ENCODE assay signal across 20 cellular contexts in genomic region chr1:168801032-168801745, GRCh38.
DNase-seq lines count a peak whose midpoint lies in the region; ATAC-seq and TF ChIP-seq lines count a peak whose summit lies in the region.
"Had no signal": no experiment of that assay in that cellular context is flagged by ENCODE, and none has a peak within 500 bp of the region (broad histone marks: within the 10 kb centered on the region; RNA-seq: fewer than 3 reads in every experiment).

No MANE protein-coding gene starts in this region.

- H3K36me3 Mint-ChIP-seq in Caco-2 (ENCODE audit: insufficient read depth, unreplicated experiment) = no peaks in the 10 kb centered on the region

- peaks cover 65% of the 10 kb centered on the region for H3K4me1 ChIP-seq in Caco-2
- no peaks in the 10 kb centered on the region for H3K4me1 ChIP-seq in mucosa of descending colon (ENCODE audit: low read depth)
- H3K4me1 ChIP-seq: uterus had no signal

- H3K27ac Mint-ChIP-seq in Caco-2 (ENCODE audit: unreplicated experiment) = peak overlapping the region; percentile 46
- H3K27ac Mint-ChIP-seq: activated CD4-positive, alpha-beta T cell treated with anti-CD3 and anti-CD28 coated beads, Interleukin-2, amount 10 ng/mL, durations not matched to agents 24 days and 14 days; activated naive CD4-positive, alpha-beta T cell treated with anti-CD3 and anti-CD28 coated beads for 36 hours had no signal

- TF ChIP-seq CTCF in Caco-2 (IDR thresholded peaks at IDR 0.05; ENCODE audit: insufficient read depth in 1 of 2, low read depth in 1 of 2, low read length in 1 of 2, severe bottlenecking in 1 of 2, unreplicated experiment in 1 of 2) (no peak), WERI-Rb-1 (IDR thresholded peaks at IDR 0.05; ENCODE audit: low read depth, low read length) (no peak), mucosa of descending colon (IDR thresholded peaks at IDR 0.05) (no peak)

- H3K9me3 ChIP-seq in Caco-2 (no peaks in the 10 kb centered on the region; the same call in 1 of the 2 replicates), WERI-Rb-1 (ENCODE audit: severe bottlenecking) (no peaks in the 10 kb centered on the region), mucosa of descending colon (no peaks in the 10 kb centered on the region)
- H3K9me3 ChIP-seq: uterus had no signal

- peak; percentile 19 for ATAC-seq in mucosa of descending colon
- ATAC-seq: left colon had no signal

- intact Hi-C loops in Caco-2 (cut with micrococcal nuclease; ENCODE audit: unreplicated experiment) (loop anchor here (1.0 to 5.0 kb wide), 8 partner anchors 8 to 546 kb away; no protein-coding TSS in a partner anchor), mucosa of descending colon (cut with DNase I, micrococcal nuclease) (no loop called here)

- CTCF ChIA-PET in Caco-2 (lab: Charles Lee) = interaction anchor here (0.8 kb wide), 1 partner anchor 300 kb away, joined by 3 read pairs; no protein-coding TSS in a partner anchor

- H3K27me3 ChIP-seq in Caco-2 (replicated peaks; ENCODE audit: control insufficient read depth, insufficient read depth, low read length) (no peaks in the 10 kb centered on the region), WERI-Rb-1 (ENCODE audit: insufficient read depth, low read depth, severe bottlenecking) (no peaks in the 10 kb centered on the region)
- H3K27me3 ChIP-seq: uterus had no signal

- no peaks in the 10 kb centered on the region for H3K36me3 ChIP-seq in Caco-2 (ENCODE audit: control insufficient read depth, insufficient read depth, low read length)
- H3K36me3 ChIP-seq in WERI-Rb-1 = no peaks in the 10 kb centered on the region
- no peaks in the 10 kb centered on the region for H3K36me3 ChIP-seq in mucosa of descending colon (ENCODE audit: low read depth)
- H3K36me3 ChIP-seq: uterus had no signal

- DNase-seq in Caco-2 (peak; percentile 52 to 66), HuH-7.5 (ENCODE audit: low spot score) (peak; percentile 8), WERI-Rb-1 (peak; percentile 10), mucosa of descending colon (no peak), KG1 (lab: John Stamatoyannopoulos, UW) (no peak), AML-193 (lab: John Stamatoyannopoulos, UW) (no peak), activated T-cell treated with anti-CD3 and anti-CD28 coated beads for 4 hours (no peak)
- no peak for DNase-seq in activated CD4-positive, alpha-beta T cell treated with anti-CD3 and anti-CD28 coated beads for 48 hours
- DNase-seq: activated CD4-positive, alpha-beta T cell treated with anti-CD3 and anti-CD28 coated beads, Interleukin-2, amount 10 ng/mL, durations not matched to agents 24 days and 14 days; activated naive CD4-positive, alpha-beta T cell treated with anti-CD3 and anti-CD28 coated beads for 36 hours; aorta; GF-D8; left colon; NCI-H1105 treated with DMSO at 0.1 percent for 48 hours; nucleus accumbens; stimulated activated CD4-positive, alpha-beta T cell treated with anti-CD3 and anti-CD28 coated beads, Interleukin-4, amount 100 ng/mL, for 1 hour; T1000; uterus had no signal

- no TSS peak for BruUV-seq in Caco-2 (replicated peaks; lab: Mats Ljungman, UMichigan)

- no peaks in the 10 kb centered on the region for H3K27me3 Mint-ChIP-seq in Caco-2 (ENCODE audit: insufficient read depth, unreplicated experiment)

- H3K27ac ChIP-seq in WERI-Rb-1 = no peak overlapping the region
- H3K27ac ChIP-seq: KMS-11, SK-N-MC, uterus had no signal

- H3K4me3 ChIP-seq in Caco-2 (ENCODE audit: low read depth, low read length) (no peak overlapping the region), WERI-Rb-1 (ENCODE audit: low read depth, low read length) (no peak overlapping the region), mucosa of descending colon (no peak overlapping the region)
- H3K4me3 ChIP-seq: SK-N-MC, uterus had no signal

- peaks cover 9% of the 10 kb centered on the region for H3K9me3 Mint-ChIP-seq in Caco-2 (ENCODE audit: unreplicated experiment)
- H3K9me3 Mint-ChIP-seq: activated CD4-positive, alpha-beta T cell treated with anti-CD3 and anti-CD28 coated beads, Interleukin-2, amount 10 ng/mL, durations not matched to agents 24 days and 14 days; activated naive CD4-positive, alpha-beta T cell treated with anti-CD3 and anti-CD28 coated beads for 36 hours had no signal

- peaks cover 43% of the 10 kb centered on the region for H3K4me1 Mint-ChIP-seq in Caco-2 (ENCODE audit: low read depth, unreplicated experiment)
- H3K4me1 Mint-ChIP-seq: activated CD4-positive, alpha-beta T cell treated with anti-CD3 and anti-CD28 coated beads, Interleukin-2, amount 10 ng/mL, durations not matched to agents 24 days and 14 days had no signal

- POLR2A ChIA-PET in Caco-2 (lab: Charles Lee) = no interaction called here

- H3K4me3 Mint-ChIP-seq in Caco-2 (ENCODE audit: unreplicated experiment) = no peak overlapping the region
- H3K4me3 Mint-ChIP-seq: activated CD4-positive, alpha-beta T cell treated with anti-CD3 and anti-CD28 coated beads, Interleukin-2, amount 10 ng/mL, durations not matched to agents 24 days and 14 days; activated naive CD4-positive, alpha-beta T cell treated with anti-CD3 and anti-CD28 coated beads for 36 hours had no signal

Comparison
In these comparisons a context has a peak if more than half of its experiments do, and no peak if none do; other contexts are left out.
1. DNase-seq: peak in Caco-2 (2 of 2), HuH-7.5 (single experiment) and WERI-Rb-1 (single experiment); none in mucosa of descending colon (0 of 3), KG1 (single experiment), AML-193 (0 of 2), activated T-cell treated with anti-CD3 and anti-CD28 coated beads for 4 hours (single experiment) and activated CD4-positive, alpha-beta T cell treated with anti-CD3 and anti-CD28 coated beads for 48 hours (single experiment).